30 cellular contexts compared by ENCODE assay signal in genomic region chr4:181858746-181859145, GRCh38.
"Had no signal": no experiment of that assay in that cellular context is flagged by ENCODE, and none has a peak within 500 bp of the region (broad histone marks: within the 10 kb centered on the region; RNA-seq: fewer than 3 reads in every experiment).

No MANE protein-coding gene starts in this region.

- H3K9me3 ChIP-seq: colonic mucosa, esophagus muscularis mucosa, gastroesophageal sphincter, heart left ventricle, mucosa of descending colon, ovary, psoas muscle, sigmoid colon, spleen, thoracic aorta, tibial nerve, upper lobe of right lung, uterus had no signal

- DNase-seq: colonic mucosa; effector memory CD4-positive, alpha-beta T cell; heart left ventricle; kidney; mesenchymal stem cell; mucosa of descending colon; naive thymus-derived CD8-positive, alpha-beta T cell; occipital lobe; ovary; posterior cingulate gyrus; psoas muscle; right cardiac atrium; sigmoid colon; spleen; stimulated activated CD4-positive, alpha-beta T cell treated with anti-CD3 and anti-CD28 coated beads, Interleukin-4, amount 100 ng/mL, for 4 hours; stimulated activated naive CD8-positive, alpha-beta T cell treated with anti-CD3 and anti-CD28 coated beads, Interleukin-15, Interleukin-2, amounts not matched to agents 100 U/mL and 50 U/mL, for 24 hours; substantia nigra; upper lobe of right lung; uterus had no signal

- H3K4me1 ChIP-seq: colonic mucosa, esophagus muscularis mucosa, gastroesophageal sphincter, psoas muscle, spleen, upper lobe of right lung, uterus had no signal

- H3K36me3 ChIP-seq: colonic mucosa, esophagus muscularis mucosa, gastroesophageal sphincter, heart left ventricle, ovary, sigmoid colon, spleen, thoracic aorta, tibial nerve, upper lobe of right lung, uterus had no signal

- H3K36me3 Mint-ChIP-seq: mesothelial cell of epicardium; naive thymus-derived CD8-positive, alpha-beta T cell; stimulated activated memory B cell treated with anti-CD40 and anti-IgM and Interleukin-4, amounts not matched to agents 10 μg/mL and 1 μg/mL and 100 μg/mL, for 72 hours had no signal

- H3K27me3 Mint-ChIP-seq: dendritic cell treated with granulocyte-macrophage colony-stimulating factor and Interleukin-4, amounts not matched to agents 40 ng/mL and 50 ng/mL, for 4 days; stimulated activated memory B cell treated with anti-CD40 and anti-IgM and Interleukin-4, amounts not matched to agents 10 μg/mL and 1 μg/mL and 100 μg/mL, for 72 hours had no signal

- H2AFZ ChIP-seq: hepatocyte had no signal

- H3K79me2 ChIP-seq: hepatocyte had no signal

- H3K4me3 ChIP-seq: colonic mucosa, esophagus muscularis mucosa, gastroesophageal sphincter, heart left ventricle, hepatocyte, mucosa of descending colon, ovary, psoas muscle, sigmoid colon, skin epidermis, spleen, thoracic aorta, tibial nerve, upper lobe of right lung, uterus had no signal

- H3K27ac ChIP-seq: colonic mucosa, esophagus muscularis mucosa, foreskin keratinocyte, gastroesophageal sphincter, heart left ventricle, hepatocyte, ovary, psoas muscle, sigmoid colon, skin epidermis, spleen, thoracic aorta, tibial nerve, upper lobe of right lung, uterus had no signal

- H3K4me1 Mint-ChIP-seq: naive thymus-derived CD8-positive, alpha-beta T cell; stimulated activated memory B cell treated with anti-CD40 and anti-IgM and Interleukin-4, amounts not matched to agents 10 μg/mL and 1 μg/mL and 100 μg/mL, for 72 hours had no signal

- FAIRE-seq: endothelial cell of umbilical vein, kidney had no signal

- H3K4me2 ChIP-seq: hepatocyte had no signal

- H3K27me3 ChIP-seq: colonic mucosa, esophagus muscularis mucosa, foreskin keratinocyte, gastroesophageal sphincter, heart left ventricle, hepatocyte, ovary, sigmoid colon, spleen, tibial nerve, upper lobe of right lung, uterus had no signal

- H3K27ac Mint-ChIP-seq: dendritic cell treated with granulocyte-macrophage colony-stimulating factor and Interleukin-4, amounts not matched to agents 40 ng/mL and 50 ng/mL, for 4 days; mesothelial cell of epicardium; naive thymus-derived CD8-positive, alpha-beta T cell; stimulated activated memory B cell treated with anti-CD40 and anti-IgM and Interleukin-4, amounts not matched to agents 10 μg/mL and 1 μg/mL and 100 μg/mL, for 72 hours had no signal

- H3K4me3 Mint-ChIP-seq: dendritic cell treated with granulocyte-macrophage colony-stimulating factor and Interleukin-4, amounts not matched to agents 40 ng/mL and 50 ng/mL, for 4 days; mesothelial cell of epicardium; naive thymus-derived CD8-positive, alpha-beta T cell; stimulated activated memory B cell treated with anti-CD40 and anti-IgM and Interleukin-4, amounts not matched to agents 10 μg/mL and 1 μg/mL and 100 μg/mL, for 72 hours had no signal
